1 cellular context compared by ENCODE assay signal in the genomic region with DNA sequence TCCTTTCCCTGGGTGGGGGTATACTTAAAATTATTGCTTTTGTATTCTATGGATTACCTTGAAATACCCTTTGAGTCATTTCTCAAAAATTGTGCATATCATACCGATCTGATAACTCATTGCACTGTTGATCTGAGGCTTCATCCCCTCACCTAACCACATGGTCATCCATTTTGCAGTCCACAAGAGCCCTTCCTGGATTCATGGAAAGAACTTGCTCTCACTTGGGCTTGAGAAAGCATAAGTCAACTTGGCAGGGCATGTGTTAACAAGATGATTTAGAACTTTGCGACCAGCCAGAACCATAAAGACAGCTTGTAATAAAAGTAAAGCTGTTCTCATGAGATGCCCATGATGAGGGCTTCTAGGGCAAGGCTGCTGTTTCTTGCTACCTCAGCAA.
TF ChIP-seq lines count a peak whose summit lies in the region.

No MANE protein-coding gene starts in this region.

TF ChIP-seq in K562, 482 proteins besides CTCF, POLR2A, EP300 and RAD21:
- TF ChIP-seq ZNF316 (IDR thresholded peaks at IDR 0.05) (peak; percentile 44; the same call in 1 of the 2 replicates), ZNF3 (CRISPR knock-in tag; IDR thresholded peaks at IDR 0.05) (no peak), C11orf30 (IDR thresholded peaks at IDR 0.05; ENCODE audit: low read depth) (peak; percentile 29; the same call in 1 of the 2 replicates), HDAC6 (IDR thresholded peaks at IDR 0.05; ENCODE audit: low read depth, low read length) (no peak), SMAD2 (IDR thresholded peaks at IDR 0.05; ENCODE audit: low read depth, low read length) (no peak), RBFOX2 (IDR thresholded peaks at IDR 0.05; ENCODE audit: low read depth, low read length) (no peak)
